In genomic region chr22:17258015-17258827, GRCh38 we compare ENCODE assay signal across 8 cellular contexts. TPM values are rescaled to one million over a fixed set of nuclear protein-coding genes. Genes with fewer than 3 reads are reported as not detected.
DNase-seq lines count a peak whose midpoint lies in the region; ATAC-seq, FAIRE-seq and TF ChIP-seq lines count a peak whose summit lies in the region.

No MANE protein-coding gene starts in this region.

- peaks cover 26% of the 10 kb centered on the region for H3K36me3 Mint-ChIP-seq in endodermal cell (ENCODE audit: low read depth)

- peaks cover 15% of the 10 kb centered on the region for H3K4me1 ChIP-seq in endodermal cell (ENCODE audit: control insufficient read depth, insufficient read depth, low read length)

- ATAC-seq in GM18909 (IDR thresholded peaks at IDR 0.05; ENCODE audit: poor library complexity, unreplicated experiment) (peak; percentile 92), HG03064 (IDR thresholded peaks at IDR 0.05; ENCODE audit: low read depth, unreplicated experiment) (peak; percentile 84)

- no peak for TF ChIP-seq EP300 in neural cell (conservative IDR thresholded peaks at IDR 0.05; ENCODE audit: poor library complexity, severe bottlenecking)

- H4K20me1 ChIP-seq in neural cell (ENCODE audit: insufficient read depth): no peaks in the 10 kb centered on the region

- H3K9ac ChIP-seq in endodermal cell (ENCODE audit: extremely low read depth, low read length, poor library complexity, severe bottlenecking) (no peak overlapping the region), neural cell (ENCODE audit: low read length) (no peak overlapping the region)

- H3K27ac Mint-ChIP-seq in endodermal cell: peak overlapping the region; percentile 80

- no peaks in the 10 kb centered on the region for H3F3A ChIP-seq in neural cell (ENCODE audit: insufficient read depth, low read length, poor library complexity, severe bottlenecking)

- no peak for FAIRE-seq in urothelium cell line (lab: Jason Lieb, UNC)

- H3K79me2 ChIP-seq in neural cell (replicated peaks; ENCODE audit: insufficient read depth, low read length): no peaks in the 10 kb centered on the region

- peak overlapping the region; percentile 95 for H3K27ac ChIP-seq in endodermal cell (ENCODE audit: low read depth, low read length)
- H3K27ac ChIP-seq in neural cell (ENCODE audit: low read length): no peak overlapping the region

- H3K4me2 ChIP-seq in neural cell (ENCODE audit: low read length): no peak overlapping the region

- H3K36me3 ChIP-seq in endodermal cell (ENCODE audit: control insufficient read depth, insufficient read depth, low read length) (no peaks in the 10 kb centered on the region), neural cell (ENCODE audit: insufficient read depth, low read length) (no peaks in the 10 kb centered on the region)

- H3K4me3 Mint-ChIP-seq in endodermal cell: peak overlapping the region; percentile 15

- no peaks in the 10 kb centered on the region for H3K9me2 ChIP-seq in neural cell (ENCODE audit: insufficient read depth, low read length)

- 26 to 34% methylated on average over 7 to 13 of the region's 13 CpGs for WGBS in endodermal cell (ENCODE audit: insufficient coverage in 1 of 2, insufficient read length in 1 of 2), 2 experiments

- H2AFZ ChIP-seq in neural cell (ENCODE audit: low read depth, low read length): no peak overlapping the region

- TF ChIP-seq CTCF in endodermal cell (conservative IDR thresholded peaks at IDR 0.05): no peak
- no peak for TF ChIP-seq CTCF in neural cell (IDR thresholded peaks at IDR 0.05; ENCODE audit: poor library complexity, severe bottlenecking)

- peak; percentile 12 for DNase-seq in AG08395 (ENCODE audit: low spot score)
- DNase-seq in NCI-H2107 (lab: John Stamatoyannopoulos, UW): peak; percentile 73
- peak; percentile 74 for DNase-seq in activated CD4-positive, CD25-positive, alpha-beta regulatory T cell treated with anti-CD3 and anti-CD28 coated beads, Interleukin-2, amount 50 U/mL, for 72 hours
- peak; percentile 91 for DNase-seq in endodermal cell
- DNase-seq in urothelium cell line (ENCODE audit: low spot score): peak; percentile 14

- no peaks in the 10 kb centered on the region for H3K9me3 Mint-ChIP-seq in endodermal cell

- no peaks in the 10 kb centered on the region for H3K27me3 ChIP-seq in endodermal cell (ENCODE audit: control insufficient read depth, insufficient read depth, low read length, poor library complexity, severe bottlenecking)
- no peaks in the 10 kb centered on the region for H3K27me3 ChIP-seq in neural cell (ENCODE audit: insufficient read depth, low read depth, low read length)

- H3K4me3 ChIP-seq in endodermal cell (ENCODE audit: low read length): no peak overlapping the region
- peak overlapping the region; percentile 7 for H3K4me3 ChIP-seq in neural cell (ENCODE audit: low read length)

- TF ChIP-seq RAD21 in neural cell (conservative IDR thresholded peaks at IDR 0.05): no peak

- H3K9me3 ChIP-seq in endodermal cell (ENCODE audit: control insufficient read depth, low read length) (no peaks in the 10 kb centered on the region), neural cell (ENCODE audit: low read length) (no peaks in the 10 kb centered on the region)

- H3K4me1 Mint-ChIP-seq in endodermal cell: peaks cover 45% of the 10 kb centered on the region

- H3K27me3 Mint-ChIP-seq in endodermal cell (ENCODE audit: insufficient read depth): no peaks in the 10 kb centered on the region

TF ChIP-seq in neural cell, 6 proteins besides CTCF, POLR2A, EP300 and RAD21:
- TF ChIP-seq REST (IDR thresholded peaks at IDR 0.05; ENCODE audit: borderline replicate concordance) (no peak), EZH2 (IDR thresholded peaks at IDR 0.05; ENCODE audit: borderline replicate concordance, insufficient read depth, low read length, poor library complexity, severe bottlenecking) (no peak)
TF ChIP-seq in neural cell: peak in this region for 0.

RNA-seq across cellular contexts. Expression of gene ADA2, which starts 39.0 kb away (rescaled TPM):
- total RNA-seq in endodermal cell: 10 to 100 TPM; 57.6 to 86.8 TPM
- polyA plus RNA-seq in endodermal cell (2013, experiment 1 of 2): 14.5 TPM
- 12.1 TPM for polyA plus RNA-seq in endodermal cell (2013, experiment 2 of 2)
- 5.5 and 6.3 TPM in 2 replicates for polyA plus RNA-seq in neural cell
- 8.5 and 10.1 TPM in 2 replicates for polyA minus RNA-seq in neural cell

Comparison
In these comparisons a context has a peak if more than half of its experiments do, and no peak if none do; other contexts are left out.
1. DNase-seq: peak in every context shown above with its lines; median percentile 91 in endodermal cell; 74 in activated CD4-positive, CD25-positive, alpha-beta regulatory T cell treated with anti-CD3 and anti-CD28 coated beads, Interleukin-2, amount 50 U/mL, for 72 hours; 73 in NCI-H2107; 14 in urothelium cell line; 12 in AG08395.